Comparison of ENCODE assay signal across 26 cellular contexts in genomic region chrX:40035726-40036125, GRCh38.
"Had no signal": no experiment of that assay in that cellular context is flagged by ENCODE, and none has a peak within 500 bp of the region (broad histone marks: within the 10 kb centered on the region; RNA-seq: fewer than 3 reads in every experiment).

No MANE protein-coding gene starts in this region.

- H3K36me3 Mint-ChIP-seq: activated naive CD4-positive, alpha-beta T cell treated with anti-CD3 and anti-CD28 coated beads, Interleukin-2, amount 50 U/mL, for 72 hours; T-cell had no signal

- ATAC-seq: activated naive CD4-positive, alpha-beta T cell treated with anti-CD3 and anti-CD28 coated beads, Interleukin-2, amount 50 U/mL, for 72 hours; activated naive CD8-positive, alpha-beta T cell treated with anti-CD3 and anti-CD28 coated beads, Interleukin-2, amount 50 U/mL, for 24 hours; activated T-cell treated with anti-CD3 and anti-CD28 coated beads, Interleukin-2, amount 50 U/mL, for 4 hours; body of pancreas; T-cell had no signal

- H3K27me3 ChIP-seq: ascending aorta, body of pancreas, MG63 had no signal

- H3K9me3 ChIP-seq: body of pancreas, MG63 had no signal

- H3K27ac Mint-ChIP-seq: activated B cell treated with CpG ODN at 0.5 μM for 24 hours; activated CD4-positive, alpha-beta T cell treated with anti-CD3 and anti-CD28 coated beads, Interleukin-2, amount 10 ng/mL, durations not matched to agents 24 days and 14 days; activated naive CD4-positive, alpha-beta T cell treated with anti-CD3 and anti-CD28 coated beads, Interleukin-2, amount 50 U/mL, for 72 hours; activated naive CD8-positive, alpha-beta T cell treated with anti-CD3 and anti-CD28 coated beads, Interleukin-2, amount 50 U/mL, for 24 hours; T-cell had no signal

- H3K27ac ChIP-seq: ascending aorta, body of pancreas had no signal

- H3K36me3 ChIP-seq: ascending aorta, MG63 had no signal

- H3K4me3 ChIP-seq: ascending aorta, body of pancreas, MG63 had no signal

- H3K4me1 ChIP-seq: ascending aorta, body of pancreas had no signal

- H3K4me3 Mint-ChIP-seq: activated B cell treated with CpG ODN at 0.5 μM for 24 hours; activated CD4-positive, alpha-beta T cell treated with anti-CD3 and anti-CD28 coated beads, Interleukin-2, amount 10 ng/mL, durations not matched to agents 24 days and 14 days; activated naive CD8-positive, alpha-beta T cell treated with anti-CD3 and anti-CD28 coated beads, Interleukin-2, amount 50 U/mL, for 24 hours; activated T-cell treated with anti-CD3 and anti-CD28 coated beads, Interleukin-2, amount 50 U/mL, for 4 hours; T-cell had no signal

- H3K27me3 Mint-ChIP-seq: activated B cell treated with CpG ODN at 0.5 μM for 24 hours; activated CD4-positive, alpha-beta T cell treated with anti-CD3 and anti-CD28 coated beads, Interleukin-2, amount 10 ng/mL, durations not matched to agents 24 days and 14 days; activated naive CD8-positive, alpha-beta T cell treated with anti-CD3 and anti-CD28 coated beads, Interleukin-2, amount 50 U/mL, for 24 hours; T-cell had no signal

- H3K9me3 Mint-ChIP-seq: activated B cell treated with CpG ODN at 0.5 μM for 24 hours; activated CD4-positive, alpha-beta T cell treated with anti-CD3 and anti-CD28 coated beads, Interleukin-2, amount 10 ng/mL, durations not matched to agents 24 days and 14 days; activated naive CD4-positive, alpha-beta T cell treated with anti-CD3 and anti-CD28 coated beads, Interleukin-2, amount 50 U/mL, for 72 hours; activated naive CD8-positive, alpha-beta T cell treated with anti-CD3 and anti-CD28 coated beads, Interleukin-2, amount 50 U/mL, for 24 hours; activated T-cell treated with anti-CD3 and anti-CD28 coated beads, Interleukin-2, amount 50 U/mL, for 4 hours had no signal

- DNase-seq: activated B cell treated with CpG ODN at 0.5 μM for 24 hours; activated CD4-positive, alpha-beta T cell treated with anti-CD3 and anti-CD28 coated beads for 1 hour; activated CD4-positive, alpha-beta T cell treated with anti-CD3 and anti-CD28 coated beads, Interleukin-2, amount 10 ng/mL, durations not matched to agents 24 days and 14 days; activated CD4-positive, alpha-beta T cell treated with anti-CD3 and anti-CD28 coated beads, Interleukin-2, amount 50 U/mL, for 48 hours; activated effector memory CD4-positive, alpha-beta T cell treated with anti-CD3 and anti-CD28 coated beads, Interleukin-2, amount 50 U/mL, for 16 hours; activated naive CD4-positive, alpha-beta T cell treated with Interleukin-2 at 50 U/mL for 16 hours; activated naive CD8-positive, alpha-beta T cell treated with anti-CD3 and anti-CD28 coated beads, Interleukin-2, amount 50 U/mL, for 24 hours; activated T-cell treated with anti-CD3 and anti-CD28 coated beads, Interleukin-2, amount 50 U/mL, for 4 hours; amniotic stem cell; body of pancreas; central memory CD4-positive, alpha-beta T cell; MG63; NCI-H1092 treated with DMSO at 0.1 percent for 48 hours; NCI-H1417 treated with DMSO at 0.1 percent for 48 hours; NCI-H1694 treated with DMSO at 0.1 percent for 48 hours; NCI-H2081 treated with DMSO at 0.1 percent for 48 hours; NCI-H226; NCI-H510A; NCI-H526 treated with DMSO at 0.1 percent for 48 hours; NCI-H82; SIG-M5; T-cell; T-helper 2 cell; T1000 had no signal
